ENCODE assay signal across 8 cellular contexts in genomic region chr5:80245986-80246781, GRCh38. TPM values are rescaled to one million over a fixed set of nuclear protein-coding genes. Genes with fewer than 3 reads are reported as not detected.
DNase-seq lines count a peak whose midpoint lies in the region; ATAC-seq, FAIRE-seq and TF ChIP-seq lines count a peak whose summit lies in the region.

No MANE protein-coding gene starts in this region.

- H3K27ac Mint-ChIP-seq in MCF 10A (ENCODE audit: low read depth, unreplicated experiment), result peak overlapping the region; percentile 90

- peaks cover 29% of the 10 kb centered on the region for H3F3A ChIP-seq in MM.1S (ENCODE audit: insufficient read depth, low read length)

- no peaks in the 10 kb centered on the region for H3K36me3 Mint-ChIP-seq in MCF 10A (ENCODE audit: insufficient read depth, unreplicated experiment)

- peaks cover 37% of the 10 kb centered on the region for H3K79me2 ChIP-seq in MM.1S (ENCODE audit: low read length)

- TF ChIP-seq RAD21 in A549 (conservative IDR thresholded peaks at IDR 0.05 in 1 of 2, IDR thresholded peaks at IDR 0.05 in 1 of 2), result no peak

- no peaks in the 10 kb centered on the region for H3K27me3 Mint-ChIP-seq in MCF 10A (ENCODE audit: insufficient read depth, unreplicated experiment)

- CTCF ChIA-PET in A549 (lab: Yijun Ruan, JAX) (interaction anchor here (0.8 to 2.4 kb wide), 3 partner anchors 8 to 155 kb away, joined by 3 to 11 read pairs (median 3); no protein-coding TSS in a partner anchor), MCF 10A (lab: Yijun Ruan, JAX) (interaction anchor here (0.5 to 2.6 kb wide), 7 partner anchors 9 to 232 kb away, joined by 3 to 12 read pairs (median 4); partner anchors contain the start of gene SERINC5)

- H3K9ac ChIP-seq in MM.1S (ENCODE audit: low read length), result peak overlapping the region; percentile 54

- H3K9me3 ChIP-seq in A549, result peaks cover 26% of the 10 kb centered on the region
- H3K9me3 ChIP-seq in MM.1S (replicated peaks; ENCODE audit: insufficient read depth, low read length), result no peaks in the 10 kb centered on the region; the same call in 1 of the 2 replicates

- peaks cover 17% of the 10 kb centered on the region for H3K4me1 Mint-ChIP-seq in MCF 10A (ENCODE audit: insufficient read depth, unreplicated experiment)

- H3K4me1 ChIP-seq in A549, result peaks cover 21% of the 10 kb centered on the region
- H3K4me1 ChIP-seq in MM.1S (ENCODE audit: low read length), result peaks cover 23% of the 10 kb centered on the region

- no peak for FAIRE-seq in A549 (lab: Jason Lieb, UNC)

- POLR2A ChIA-PET in A549 (lab: Yijun Ruan, JAX), result interaction anchor here (2.3 kb wide), 1 partner anchor 10 kb away, joined by 22 read pairs; the partner anchor contains the start of gene SERINC5
- POLR2A ChIA-PET in MCF 10A (lab: Yijun Ruan, JAX), result interaction anchor here (0.7 to 4.7 kb wide), 11 partner anchors 7 to 136 kb away, joined by 3 to 91 read pairs (median 4); partner anchors contain the start of gene SERINC5

- peak overlapping the region; percentile 69 for H3K4me3 Mint-ChIP-seq in MCF 10A (ENCODE audit: unreplicated experiment)

- H3K4me3 ChIP-seq in A549 (no peak overlapping the region), MM.1S (ENCODE audit: low read length) (peak overlapping the region; percentile 44)

- peak overlapping the region; percentile 9; the same call in 1 of the 2 replicates for H2AFZ ChIP-seq in MM.1S (ENCODE audit: low read length)

- 91% methylated on average over 2 of the region's 2 CpGs for WGBS in A549 (ENCODE audit: missing lambda C conversion rate)

- intact Hi-C loops in MCF 10A (cut with micrococcal nuclease), result loop anchor here (1.0 kb wide), 1 partner anchor 32 kb away; no protein-coding TSS in a partner anchor

- no peaks in the 10 kb centered on the region for H3K27me3 ChIP-seq in MM.1S (replicated peaks; ENCODE audit: insufficient read depth, low read length)

- BruUV-seq in MCF 10A (replicated peaks; lab: Mats Ljungman, UMichigan), result no TSS peak

- H4K20me1 ChIP-seq in MM.1S (ENCODE audit: insufficient read depth, low read length), result no peaks in the 10 kb centered on the region

- ATAC-seq in A549, result no peak
- ATAC-seq in HG02938 (IDR thresholded peaks at IDR 0.05; ENCODE audit: unreplicated experiment), result no peak
- no peak for ATAC-seq in HG02970 (IDR thresholded peaks at IDR 0.05; ENCODE audit: low FRiP score, unreplicated experiment)

- peaks cover 5% of the 10 kb centered on the region for H3K36me3 ChIP-seq in MM.1S (replicated peaks; ENCODE audit: insufficient read depth, low read length)

- no peaks in the 10 kb centered on the region for H3K9me3 Mint-ChIP-seq in MCF 10A (ENCODE audit: unreplicated experiment)

- no peak for DNase-seq in A549 (ENCODE audit: low read depth in 1 of 2, low spot score in 1 of 2)
- peak; percentile 65 for DNase-seq in MM.1S
- DNase-seq in MCF 10A (ENCODE audit: unreplicated experiment), result no peak
- peak; percentile 44 for DNase-seq in kidney tubule cell (ENCODE audit: low spot score)
- no peak for DNase-seq in SHP77 treated with DMSO at 0.1 percent for 48 hours (lab: John Stamatoyannopoulos, UW)
- no peak for DNase-seq in NCI-H1105 (lab: John Stamatoyannopoulos, UW)

- H3K9me2 ChIP-seq in MM.1S (replicated peaks; ENCODE audit: insufficient read depth, low read length), result no peaks in the 10 kb centered on the region

- H3K4me2 ChIP-seq in A549, result peak overlapping the region; percentile 52; the same call in 2 of the 3 replicates
- H3K4me2 ChIP-seq in MM.1S (ENCODE audit: low read depth, low read length), result peak overlapping the region; percentile 87

- H3K27ac ChIP-seq in A549 (no peak overlapping the region; a peak in 1 of 6 replicates), MM.1S (ENCODE audit: low read length) (peak overlapping the region; percentile 80)

- no peak for TF ChIP-seq POLR2A in A549 (IDR thresholded peaks at IDR 0.05; ENCODE audit: low read length)

- TF ChIP-seq CTCF in A549 (IDR thresholded peaks at IDR 0.05), result no peak
- TF ChIP-seq CTCF in MM.1S (IDR thresholded peaks at IDR 0.05; ENCODE audit: low read length), result no peak
- TF ChIP-seq CTCF in MCF 10A (IDR thresholded peaks at IDR 0.05; ENCODE audit: unreplicated experiment), result no peak

- no peak for TF ChIP-seq EP300 in A549 (IDR thresholded peaks at IDR 0.05)

TF ChIP-seq in A549, 52 proteins besides CTCF, POLR2A, EP300 and RAD21:
- TF ChIP-seq NR3C1 (IDR thresholded peaks at IDR 0.05) (no peak), MAFK (IDR thresholded peaks at IDR 0.05; ENCODE audit: partially characterized antibody) (no peak), ESRRA (IDR thresholded peaks at IDR 0.05; ENCODE audit: borderline replicate concordance, low read length) (no peak), HDAC2 (IDR thresholded peaks at IDR 0.05) (no peak), CEBPB (IDR thresholded peaks at IDR 0.05) (no peak), KDM1A (IDR thresholded peaks at IDR 0.05; ENCODE audit: low read depth) (no peak)
TF ChIP-seq in A549: peak in this region for 0.

RNA-seq across cellular contexts. Expression of gene SERINC5, which starts 9.7 kb away (rescaled TPM):
- 13.4 and 16.9 TPM in 2 replicates for polyA plus RNA-seq in A549 (2011; rRNA removed)
- 1.9 and 2.4 TPM in 2 replicates for polyA plus RNA-seq in A549 (2012; cell fraction: cytosol; rRNA removed)
- 1.7 and 2.2 TPM in 2 replicates for polyA plus RNA-seq in A549 (2012; cell fraction: nucleus; rRNA removed)
- polyA plus RNA-seq in A549 (2017; fragmentation: RNase III; extraction: RNeasy Plus Mini Kit Qiagen cat#74134 plus additional on column Dnase treatment), result 5.4 to 7.0 TPM (median 6.7 TPM) in 3 replicates
- polyA minus RNA-seq in A549 (2011; rRNA and poly(A)+ RNA removed), result 23.8 and 28.3 TPM in 2 replicates
- 17.1 and 17.2 TPM in 2 replicates for total RNA-seq in MCF 10A (2022)

Comparison
In these comparisons a context has a peak if more than half of its experiments do, and no peak if none do; other contexts are left out.
1. DNase-seq: peak in MM.1S (single experiment) and kidney tubule cell (single experiment); none in A549 (0 of 2), MCF 10A (single experiment), SHP77 treated with DMSO at 0.1 percent for 48 hours (single experiment) and NCI-H1105 (single experiment).